In genomic region chr17:81390436-81391214, GRCh38 we compare ENCODE assay signal across 17 cellular contexts. TPM values are rescaled to one million over a fixed set of nuclear protein-coding genes. Genes with fewer than 3 reads are reported as not detected.
A peak's percentile ranks its signal among the peaks of the same experiment; 100 is the strongest.
DNase-seq lines count a peak whose midpoint lies in the region; ATAC-seq lines count a peak whose summit lies in the region.
"Had no signal": no experiment of that assay in that cellular context is flagged by ENCODE, and none has a peak within 500 bp of the region (broad histone marks: within the 10 kb centered on the region; RNA-seq: fewer than 3 reads in every experiment).

No MANE protein-coding gene starts in this region.

- H3K9me3 ChIP-seq in HUES6 (ENCODE audit: control insufficient read depth, insufficient read depth, low read depth, low read length) (no peaks in the 10 kb centered on the region), muscle layer of colon (ENCODE audit: low read length) (no peaks in the 10 kb centered on the region), subcutaneous abdominal adipose tissue (ENCODE audit: control insufficient read depth in 5 of 5, low read length in 5 of 5) (no peaks in the 10 kb centered on the region)

- intact Hi-C loops in left colon (cut with DNase I, micrococcal nuclease), result no loop called here

- no peak overlapping the region for H3K4me3 ChIP-seq in HUES6 (ENCODE audit: low read depth, low read length)
- no peak overlapping the region for H3K4me3 ChIP-seq in muscle layer of colon (ENCODE audit: low read depth in 1 of 2, low read length in 2 of 2)
- no peak overlapping the region for H3K4me3 ChIP-seq in subcutaneous abdominal adipose tissue (ENCODE audit: low read depth in 1 of 5, low read length in 5 of 5)
- H3K4me3 ChIP-seq: GM12878 had no signal

- H3K27ac ChIP-seq in HUES6 (ENCODE audit: low read depth, low read length) (no peak overlapping the region), caudate nucleus (ENCODE audit: low read depth, low read length) (peak overlapping the region; percentile 36), muscle layer of colon (ENCODE audit: low read depth, low read length) (peak overlapping the region; percentile 8), subcutaneous abdominal adipose tissue (ENCODE audit: low read depth, low read length) (peak overlapping the region; percentile 87)
- H3K27ac ChIP-seq: C4-2B had no signal

- peaks cover 48% of the 10 kb centered on the region for H3K4me1 ChIP-seq in HUES6 (ENCODE audit: control insufficient read depth, insufficient read depth, low read length)
- peaks cover 63% of the 10 kb centered on the region for H3K4me1 ChIP-seq in muscle layer of colon (ENCODE audit: insufficient read depth, low read length)
- peaks cover 14 to 76% (median 67%) of the 10 kb centered on the region in 5 donors for H3K4me1 ChIP-seq in subcutaneous abdominal adipose tissue (ENCODE audit: control insufficient read depth in 5 of 5, insufficient read depth in 5 of 5, low read length in 5 of 5)

- H3K27me3 ChIP-seq in HUES6 (ENCODE audit: control insufficient read depth, insufficient read depth, low read length) (peaks cover 76% of the 10 kb centered on the region), muscle layer of colon (ENCODE audit: control insufficient read depth in 1 of 2, insufficient read depth in 2 of 2, low read length in 2 of 2) (no peaks in the 10 kb centered on the region), subcutaneous abdominal adipose tissue (ENCODE audit: control insufficient read depth in 5 of 5, insufficient read depth in 4 of 5, low read length in 5 of 5) (no peaks in the 10 kb centered on the region)

- DNase-seq in caudate nucleus (lab: John Stamatoyannopoulos, UW), result no peak
- DNase-seq in activated T-cell treated with anti-CD3 and anti-CD28 coated beads, Interleukin-2, amount 50 U/mL, for 48 hours, result no peak
- no peak for DNase-seq in left colon
- DNase-seq: activated CD4-positive, alpha-beta T cell treated with anti-CD3 and anti-CD28 coated beads, Interleukin-2, amount 10 ng/mL, durations not matched to agents 24 days and 14 days; effector memory CD8-positive, alpha-beta T cell; kidney glomerular epithelial cell; naive thymus-derived CD4-positive, alpha-beta T cell; NCI-H1417 treated with DMSO at 0.1 percent for 48 hours; NCI-H524 had no signal

- ATAC-seq in HG02885 (IDR thresholded peaks at IDR 0.05; ENCODE audit: poor library complexity, unreplicated experiment) (no peak), GM21619 (IDR thresholded peaks at IDR 0.05; ENCODE audit: unreplicated experiment) (no peak), left colon (no peak)
- ATAC-seq: activated T-helper 17 cell treated with anti-CD3 and anti-CD28 coated beads, Interleukin-2, amount 50 U/mL, for 72 hours; effector memory CD8-positive, alpha-beta T cell; GM12878; naive thymus-derived CD4-positive, alpha-beta T cell had no signal

- peaks cover 3% of the 10 kb centered on the region; the same call in 1 of the 2 replicates for H3K36me3 ChIP-seq in HUES6 (ENCODE audit: control insufficient read depth, insufficient read depth, low read length)
- no peaks in the 10 kb centered on the region for H3K36me3 ChIP-seq in muscle layer of colon (ENCODE audit: insufficient read depth, low read length)
- H3K36me3 ChIP-seq in subcutaneous abdominal adipose tissue (ENCODE audit: control insufficient read depth in 5 of 5, insufficient read depth in 5 of 5, low read length in 5 of 5), result peaks cover 0 to 2% (median 0%) of the 10 kb centered on the region in 5 donors

- H3K9ac ChIP-seq in HUES6 (ENCODE audit: low read length) (peak overlapping the region; percentile 19), muscle layer of colon (ENCODE audit: low read length) (no peak overlapping the region), subcutaneous abdominal adipose tissue (ENCODE audit: low read length in 5 of 5) (no peak overlapping the region)

RNA-seq across cellular contexts. Expression of gene BAHCC1, which starts 4.6 kb away (rescaled TPM):
- total RNA-seq in left colon, result 10 to 100 TPM; 12.2 to 14.2 TPM
- total RNA-seq: activated CD4-positive, alpha-beta T cell treated with anti-CD3 and anti-CD28 coated beads, Interleukin-2, amount 10 ng/mL, durations not matched to agents 24 days and 14 days had no signal
